7 cellular contexts compared by ENCODE assay signal in genomic region chr16:22436326-22436822, GRCh38.
A peak's percentile ranks its signal among the peaks of the same experiment; 100 is the strongest.
DNase-seq lines count a peak whose midpoint lies in the region; ATAC-seq, FAIRE-seq and TF ChIP-seq lines count a peak whose summit lies in the region.
"Not testable (repeated sequence)": the region's sequence is repeated elsewhere in the genome, so short reads cannot be mapped to it uniquely, and the experiment has no call there.

No MANE protein-coding gene starts in this region.

- not testable (repeated sequence) for H3K27me3 Mint-ChIP-seq in HFFc6 (ENCODE audit: insufficient read depth); activated CD4-positive, alpha-beta T cell treated with anti-CD3 and anti-CD28 coated beads, Interleukin-2, amount 10 ng/mL, durations not matched to agents 7 days and 5 days; dendritic cell treated with granulocyte-macrophage colony-stimulating factor and Interleukin-4, amounts not matched to agents 40 ng/mL and 50 ng/mL, for 4 days

- not testable (repeated sequence) for H3K9me3 Mint-ChIP-seq in HFFc6; activated CD4-positive, alpha-beta T cell treated with anti-CD3 and anti-CD28 coated beads, Interleukin-2, amount 10 ng/mL, durations not matched to agents 7 days and 5 days; dendritic cell treated with granulocyte-macrophage colony-stimulating factor and Interleukin-4, amounts not matched to agents 40 ng/mL and 50 ng/mL, for 4 days

- not testable (repeated sequence) for H3K27me3 ChIP-seq in HUES6 (ENCODE audit: control insufficient read depth, insufficient read depth, low read length); iPS-20b (ENCODE audit: insufficient read depth, low read length); pancreas

- H3K4me1 Mint-ChIP-seq in HFFc6 (ENCODE audit: low read depth); activated CD4-positive, alpha-beta T cell treated with anti-CD3 and anti-CD28 coated beads, Interleukin-2, amount 10 ng/mL, durations not matched to agents 7 days and 5 days; dendritic cell treated with granulocyte-macrophage colony-stimulating factor and Interleukin-4, amounts not matched to agents 40 ng/mL and 50 ng/mL, for 4 days (ENCODE audit: low read depth): not testable (repeated sequence)

- TF ChIP-seq CTCF in HFFc6 (IDR thresholded peaks at IDR 0.05); pancreas (IDR thresholded peaks at IDR 0.05): not testable (repeated sequence)

- peak overlapping the region; percentile 87; the same call in 1 of the 2 replicates for H3K27ac ChIP-seq in HUES6 (ENCODE audit: low read depth, low read length)
- not testable (repeated sequence) for H3K27ac ChIP-seq in iPS-20b (ENCODE audit: low read length)
- peak overlapping the region in 2 of 4 donors; percentile 94 to 95 for H3K27ac ChIP-seq in pancreas

- peak overlapping the region; percentile 97 for H3K4me3 Mint-ChIP-seq in HFFc6
- H3K4me3 Mint-ChIP-seq in activated CD4-positive, alpha-beta T cell treated with anti-CD3 and anti-CD28 coated beads, Interleukin-2, amount 10 ng/mL, durations not matched to agents 7 days and 5 days = peak overlapping the region; percentile 91
- H3K4me3 Mint-ChIP-seq in dendritic cell treated with granulocyte-macrophage colony-stimulating factor and Interleukin-4, amounts not matched to agents 40 ng/mL and 50 ng/mL, for 4 days = peak overlapping the region; percentile 96

- H3K36me3 Mint-ChIP-seq in HFFc6 (ENCODE audit: low read depth); activated CD4-positive, alpha-beta T cell treated with anti-CD3 and anti-CD28 coated beads, Interleukin-2, amount 10 ng/mL, durations not matched to agents 7 days and 5 days (ENCODE audit: low read depth): not testable (repeated sequence)
- H3K36me3 Mint-ChIP-seq in dendritic cell treated with granulocyte-macrophage colony-stimulating factor and Interleukin-4, amounts not matched to agents 40 ng/mL and 50 ng/mL, for 4 days (ENCODE audit: low read depth) = peaks cover 12% of the 10 kb centered on the region

- not testable (repeated sequence) for H3K36me3 ChIP-seq in HUES6 (ENCODE audit: control insufficient read depth, insufficient read depth, low read length); iPS-20b (ENCODE audit: insufficient read depth, low read depth, low read length); pancreas

- FAIRE-seq in pancreas (lab: Jason Lieb, UNC) = not testable (repeated sequence)

- peak; percentile 31 for ATAC-seq in GM18861 (IDR thresholded peaks at IDR 0.05; ENCODE audit: unreplicated experiment)
- ATAC-seq in pancreas = peak; percentile 68 to 85 (median 77)

- 0% methylated on average over 3 to 4 of the region's 6 CpGs for WGBS in pancreas, 2 donors

- not testable (repeated sequence) for H3K4me1 ChIP-seq in HUES6 (ENCODE audit: control insufficient read depth, insufficient read depth, low read length); iPS-20b (ENCODE audit: insufficient read depth, low read length); pancreas

- CTCF ChIA-PET in activated CD4-positive, alpha-beta T cell treated with anti-CD3 and anti-CD28 coated beads, Interleukin-2, amount 10 ng/mL, durations not matched to agents 7 days and 5 days (lab: Charles Lee) = interaction anchor here (0.7 to 1.5 kb wide), 2 partner anchors 16 to 1538 kb away, joined by 3 to 4 read pairs; no protein-coding TSS in a partner anchor

- intact Hi-C loops in dendritic cell treated with granulocyte-macrophage colony-stimulating factor and Interleukin-4, amounts not matched to agents 40 ng/mL and 50 ng/mL, for 4 days (cut with micrococcal nuclease); pancreas (cut with DNase I): not testable (repeated sequence)

- POLR2A ChIA-PET in activated CD4-positive, alpha-beta T cell treated with anti-CD3 and anti-CD28 coated beads, Interleukin-2, amount 10 ng/mL, durations not matched to agents 7 days and 5 days (lab: Charles Lee) = not testable (repeated sequence)

- H3K9ac ChIP-seq in HUES6 (ENCODE audit: low read length) (peak overlapping the region; percentile 89), iPS-20b (ENCODE audit: low read depth, low read length) (peak overlapping the region; percentile 80; the same call in 1 of the 2 replicates)

- H3K4me3 ChIP-seq in HUES6 (ENCODE audit: low read depth, low read length) (peak overlapping the region; percentile 82), iPS-20b (ENCODE audit: low read length) (peak overlapping the region; percentile 71), pancreas (peak overlapping the region; percentile 53 to 77 (median 64))

- H3K9me3 ChIP-seq in HUES6 (ENCODE audit: control insufficient read depth, insufficient read depth, low read depth, low read length); iPS-20b (ENCODE audit: insufficient read depth, low read depth, low read length); pancreas: not testable (repeated sequence)

- peak overlapping the region; percentile 94 for H3K27ac Mint-ChIP-seq in HFFc6
- H3K27ac Mint-ChIP-seq in activated CD4-positive, alpha-beta T cell treated with anti-CD3 and anti-CD28 coated beads, Interleukin-2, amount 10 ng/mL, durations not matched to agents 7 days and 5 days = peak overlapping the region; percentile 92
- peak overlapping the region; percentile 97 for H3K27ac Mint-ChIP-seq in dendritic cell treated with granulocyte-macrophage colony-stimulating factor and Interleukin-4, amounts not matched to agents 40 ng/mL and 50 ng/mL, for 4 days

- DNase-seq in HFFc6; activated CD4-positive, alpha-beta T cell treated with anti-CD3 and anti-CD28 coated beads, Interleukin-2, amount 10 ng/mL, durations not matched to agents 7 days and 5 days; pancreas: not testable (repeated sequence)
